In the genomic region with DNA sequence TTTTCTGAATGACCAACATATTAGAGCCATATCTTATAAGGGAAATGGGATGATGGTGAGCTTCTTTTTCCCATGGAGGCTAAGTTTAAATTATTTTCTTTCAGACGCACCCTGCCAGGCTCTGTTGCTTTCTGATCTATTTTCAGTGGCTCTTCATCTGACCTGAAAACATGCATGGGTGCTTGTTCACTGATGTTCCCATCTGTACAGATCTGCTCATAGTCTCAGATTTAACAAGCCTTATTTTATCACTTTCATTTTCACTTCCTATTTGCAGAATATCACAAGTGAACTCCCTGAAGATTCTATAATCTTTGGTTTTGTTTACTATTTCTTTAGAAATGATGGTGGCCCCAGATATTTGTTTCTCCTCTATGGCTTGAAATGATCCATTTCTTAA, we compare ENCODE assay signal across 8 cellular contexts. TPM values are rescaled to one million over a fixed set of nuclear protein-coding genes. Genes with fewer than 3 reads are reported as not detected.
DNase-seq lines count a peak whose midpoint lies in the region; ATAC-seq and TF ChIP-seq lines count a peak whose summit lies in the region.

No MANE protein-coding gene starts in this region.

- intact Hi-C loops in activated CD4-positive, alpha-beta T cell treated with anti-CD3 and anti-CD28 coated beads for 36 hours (cut with DNase I, micrococcal nuclease), result loop anchor here in 1 of 2 experiments (1.0 kb wide), 1 partner anchor 31 kb away; a partner anchor contains a TSS

- TF ChIP-seq CTCF in osteocyte (IDR thresholded peaks at IDR 0.05) (no peak), suprapubic skin (IDR thresholded peaks at IDR 0.05) (no peak)

- no peak for TF ChIP-seq EP300 in suprapubic skin (IDR thresholded peaks at IDR 0.05)

- POLR2A ChIA-PET in activated CD4-positive, alpha-beta T cell treated with anti-CD3 and anti-CD28 coated beads for 36 hours (lab: Charles Lee), result no interaction called here

- CTCF ChIA-PET in activated CD4-positive, alpha-beta T cell treated with anti-CD3 and anti-CD28 coated beads for 36 hours (lab: Charles Lee), result no interaction called here

- no peaks in the 10 kb centered on the region for H3K36me3 ChIP-seq in suprapubic skin

- peaks cover 2% of the 10 kb centered on the region for H3K9me3 Mint-ChIP-seq in activated CD4-positive, alpha-beta T cell treated with anti-CD3 and anti-CD28 coated beads for 36 hours (ENCODE audit: low read depth)
- H3K9me3 Mint-ChIP-seq in osteocyte (ENCODE audit: unreplicated experiment), result no peaks in the 10 kb centered on the region

- DNase-seq in activated CD4-positive, alpha-beta T cell treated with anti-CD3 and anti-CD28 coated beads for 36 hours, result no peak
- DNase-seq in activated CD4-positive, alpha-beta T cell treated with anti-CD3 and anti-CD28 coated beads for 48 hours, result no peak
- DNase-seq in NAMALWA (ENCODE audit: low spot score) (peak; percentile 56), osteocyte (ENCODE audit: extremely low spot score, unreplicated experiment) (no peak), suprapubic skin (ENCODE audit: low spot score in 2 of 2) (no peak), SHP77 (lab: John Stamatoyannopoulos, UW) (no peak), HUDEP-2 (lab: John Stamatoyannopoulos, UW; ENCODE audit: unreplicated experiment in 76 of 76) (no peak)

- peak overlapping the region; percentile 81 for H3K27ac Mint-ChIP-seq in activated CD4-positive, alpha-beta T cell treated with anti-CD3 and anti-CD28 coated beads for 36 hours
- peak overlapping the region; percentile 5 for H3K27ac Mint-ChIP-seq in osteocyte (ENCODE audit: unreplicated experiment)

- H3K4me3 ChIP-seq in suprapubic skin, result no peak overlapping the region

- peaks cover 26% of the 10 kb centered on the region for H3K4me1 Mint-ChIP-seq in activated CD4-positive, alpha-beta T cell treated with anti-CD3 and anti-CD28 coated beads for 36 hours
- H3K4me1 Mint-ChIP-seq in osteocyte (ENCODE audit: unreplicated experiment), result peaks cover 8% of the 10 kb centered on the region

- H3K27me3 Mint-ChIP-seq in activated CD4-positive, alpha-beta T cell treated with anti-CD3 and anti-CD28 coated beads for 36 hours, result no peaks in the 10 kb centered on the region
- no peaks in the 10 kb centered on the region for H3K27me3 Mint-ChIP-seq in osteocyte (ENCODE audit: unreplicated experiment)

- H3K4me1 ChIP-seq in suprapubic skin, result no peaks in the 10 kb centered on the region

- H3K27ac ChIP-seq in suprapubic skin, result no peak overlapping the region

- H3K36me3 Mint-ChIP-seq in activated CD4-positive, alpha-beta T cell treated with anti-CD3 and anti-CD28 coated beads for 36 hours (ENCODE audit: low read depth), result peaks cover 4% of the 10 kb centered on the region
- peaks cover 1% of the 10 kb centered on the region for H3K36me3 Mint-ChIP-seq in osteocyte (ENCODE audit: unreplicated experiment)

- 59% methylated on average over 1 of the region's 1 CpG for WGBS in suprapubic skin

- peak overlapping the region; percentile 30 for H3K4me3 Mint-ChIP-seq in activated CD4-positive, alpha-beta T cell treated with anti-CD3 and anti-CD28 coated beads for 36 hours
- peak overlapping the region; percentile 4 for H3K4me3 Mint-ChIP-seq in osteocyte (ENCODE audit: unreplicated experiment)

- no peak for TF ChIP-seq POLR2A in suprapubic skin (IDR thresholded peaks at IDR 0.05)

- no peaks in the 10 kb centered on the region for H3K9me3 ChIP-seq in suprapubic skin

- no peaks in the 10 kb centered on the region for H3K27me3 ChIP-seq in suprapubic skin

- ATAC-seq in activated CD4-positive, alpha-beta T cell treated with anti-CD3 and anti-CD28 coated beads for 36 hours, result peak; percentile 82
- ATAC-seq in HG02642 (IDR thresholded peaks at IDR 0.05; ENCODE audit: poor library complexity, unreplicated experiment), result peak; percentile 99

RNA-seq across cellular contexts. Expression of a gene that starts 31.1 kb away (rescaled TPM):
- 10 to 100 TPM; 58.2 to 61.1 TPM for total RNA-seq in activated CD4-positive, alpha-beta T cell treated with anti-CD3 and anti-CD28 coated beads for 36 hours
- total RNA-seq in osteocyte (32.1 and 33.1 TPM in 2 replicates), suprapubic skin (10 to 100 TPM; 29.5 to 40.2 (median 35.7) TPM)
